ENCODE assay signal across 1 cellular context in genomic region chr11:114111369-114112042, GRCh38.
TF ChIP-seq lines count a peak whose summit lies in the region.

No MANE protein-coding gene starts in this region.

TF ChIP-seq in liver, 16 proteins besides CTCF, POLR2A, EP300 and RAD21 (continued from another document):
- TF ChIP-seq ZBTB33 (IDR thresholded peaks at IDR 0.05) (no peak), RXRA (IDR thresholded peaks at IDR 0.05) (peak; percentile 14 to 18), EGR1 (IDR thresholded peaks at IDR 0.05; ENCODE audit: low read depth in 2 of 2) (peak in 1 of 2 donors; percentile 6), REST (IDR thresholded peaks at IDR 0.05) (no peak), JUND (IDR thresholded peaks at IDR 0.05) (peak in 1 of 2 donors; percentile 26), FOXA1 (IDR thresholded peaks at IDR 0.05) (no peak), NR2F2 (IDR thresholded peaks at IDR 0.05) (peak; percentile 35), ATF3 (IDR thresholded peaks at IDR 0.05) (no peak)
TF ChIP-seq in liver: peak in this region for 6.
